24 cellular contexts compared by ENCODE assay signal in genomic region chr2:32752205-32752604, GRCh38.
DNase-seq lines count a peak whose midpoint lies in the region; ATAC-seq and TF ChIP-seq lines count a peak whose summit lies in the region.
"Had no signal": no experiment of that assay in that cellular context is flagged by ENCODE, and none has a peak within 500 bp of the region (broad histone marks: within the 10 kb centered on the region; RNA-seq: fewer than 3 reads in every experiment).

No MANE protein-coding gene starts in this region.

- H2BK5ac ChIP-seq in IMR-90 (ENCODE audit: low read depth, low read length, poor library complexity, severe bottlenecking) = peak overlapping the region; percentile 71

- no peak overlapping the region for H3K56ac ChIP-seq in IMR-90 (ENCODE audit: extremely low read depth, insufficient read depth, low read length)

- TF ChIP-seq RAD21 in IMR-90 (IDR thresholded peaks at IDR 0.05; ENCODE audit: low read length) = no peak

- no peak for TF ChIP-seq CTCF in IMR-90 (conservative IDR thresholded peaks at IDR 0.05; ENCODE audit: low read depth, low read length)
- no peak for TF ChIP-seq CTCF in cardiac fibroblast (IDR thresholded peaks at IDR 0.05; ENCODE audit: low read depth, low read length)
- no peak for TF ChIP-seq CTCF in transverse colon (IDR thresholded peaks at IDR 0.05)

- TF ChIP-seq POLR2A in IMR-90 (IDR thresholded peaks at IDR 0.05; ENCODE audit: low read depth, low read length) (no peak), transverse colon (IDR thresholded peaks at IDR 0.05) (no peak)

- peak; percentile 7 for DNase-seq in A172 (ENCODE audit: low spot score)
- peak; percentile 58 for DNase-seq in IMR-90
- peak; percentile 22 to 60 for DNase-seq in cardiac fibroblast (ENCODE audit: low read depth in 2 of 2)
- DNase-seq in memory B cell (ENCODE audit: low spot score in 2 of 2) = no peak
- no peak for DNase-seq in transverse colon
- no peak for DNase-seq in activated CD8-positive, alpha-beta memory T cell treated with anti-CD3 and anti-CD28 coated beads, Interleukin-2, amount 50 U/mL, for 4 hours
- DNase-seq in H4 (ENCODE audit: low spot score) = no peak
- DNase-seq: activated CD4-positive, alpha-beta T cell treated with anti-CD3 and anti-CD28 coated beads, Interleukin-2, amount 50 U/mL, for 48 hours; activated naive CD8-positive, alpha-beta T cell treated with anti-CD3 and anti-CD28 coated beads, Interleukin-2, amount 10 ng/mL, durations not matched to agents 7 days and 5 days; BE2C; brain microvascular endothelial cell; colonic mucosa; Kasumi-1; lower lobe of right lung; NCI-H1092 treated with DMSO at 0.1 percent for 48 hours; NCI-H187 treated with DMSO at 0.1 percent for 48 hours; NCI-H526 treated with DMSO at 0.1 percent for 48 hours; T-helper 9 cell; upper lobe of left lung had no signal

- H3K9ac ChIP-seq in IMR-90 (ENCODE audit: low read depth, low read length) = no peak overlapping the region

- H4K8ac ChIP-seq in IMR-90 (ENCODE audit: low read depth in 2 of 2, low read length in 2 of 2) = peak overlapping the region; percentile 30 to 72; a peak in 2 of 4 replicates

- no peak overlapping the region for H2AK5ac ChIP-seq in IMR-90 (ENCODE audit: low read depth, low read length)

- in situ Hi-C loops in IMR-90 (cut with MboI; ENCODE audit: low sequenced_read_pairs) (no loop called here), transverse colon (cut with MboI; ENCODE audit: low pct_ligation_motif_present in 1 of 4, low pct_unique_long_range_greater_than_20kb in 1 of 4, low sequenced_read_pairs in 3 of 4) (loop anchor here in 3 of 4 donors (25.0 kb wide), 2 partner anchors 610 to 635 kb away; no protein-coding TSS in a partner anchor)

- no peak overlapping the region for H3K4me3 Mint-ChIP-seq in memory B cell
- H3K4me3 Mint-ChIP-seq: activated naive CD8-positive, alpha-beta T cell treated with anti-CD3 and anti-CD28 coated beads, Interleukin-2, amount 10 ng/mL, durations not matched to agents 7 days and 5 days had no signal

- H2BK120ac ChIP-seq in IMR-90 (ENCODE audit: low read depth, low read length) = peak overlapping the region; percentile 40

- peaks cover 5% of the 10 kb centered on the region for H3K4me1 Mint-ChIP-seq in memory B cell

- CTCF ChIA-PET in IMR-90 (lab: Yijun Ruan, JAX) = no interaction called here

- H2BK15ac ChIP-seq in IMR-90 (ENCODE audit: low read depth, low read length) = peak overlapping the region; percentile 67; the same call in 1 of the 3 replicates

- H3K27me3 ChIP-seq in IMR-90 (ENCODE audit: control insufficient read depth, insufficient read depth, low read length) (no peaks in the 10 kb centered on the region), transverse colon (no peaks in the 10 kb centered on the region)
- H3K27me3 ChIP-seq: BE2C, brain microvascular endothelial cell, colonic mucosa, upper lobe of left lung had no signal

- peak overlapping the region; percentile 50 for H4K91ac ChIP-seq in IMR-90 (ENCODE audit: insufficient read depth, low read depth, low read length)

- peaks cover 31% of the 10 kb centered on the region for H3K36me3 Mint-ChIP-seq in memory B cell

- H2AK9ac ChIP-seq in IMR-90 (replicated peaks; ENCODE audit: low read depth, low read length, poor library complexity) = no peak overlapping the region

- H3K23ac ChIP-seq in IMR-90 (ENCODE audit: low read depth, low read length) = no peak overlapping the region

- H3K9me3 Mint-ChIP-seq in memory B cell = peaks cover 1% of the 10 kb centered on the region
- H3K9me3 Mint-ChIP-seq: activated naive CD8-positive, alpha-beta T cell treated with anti-CD3 and anti-CD28 coated beads, Interleukin-2, amount 10 ng/mL, durations not matched to agents 7 days and 5 days had no signal

- H3K4me1 ChIP-seq in IMR-90 (ENCODE audit: control insufficient read depth, insufficient read depth, low read length) (peaks cover 19% of the 10 kb centered on the region), transverse colon (no peaks in the 10 kb centered on the region)
- H3K4me1 ChIP-seq: colonic mucosa, prostate gland had no signal

- peak overlapping the region; percentile 20; the same call in 1 of the 2 replicates for H2BK20ac ChIP-seq in IMR-90 (ENCODE audit: low read depth, low read length)

- H3K27ac ChIP-seq in IMR-90 (ENCODE audit: insufficient read depth, low read length) = no peak overlapping the region
- no peak overlapping the region for H3K27ac ChIP-seq in transverse colon
- H3K27ac ChIP-seq: A549, brain microvascular endothelial cell, colonic mucosa, lower lobe of right lung, prostate gland, skin epidermis, upper lobe of left lung had no signal

- dilution Hi-C loops in IMR-90 (cut with HindIII; ENCODE audit: low sequenced_read_pairs, unreplicated experiment) = no loop called here

- H3K36me3 ChIP-seq in IMR-90 (ENCODE audit: control insufficient read depth, insufficient read depth, low read length) = no peaks in the 10 kb centered on the region
- H3K36me3 ChIP-seq in transverse colon = no peaks in the 10 kb centered on the region
- H3K36me3 ChIP-seq: BE2C, brain microvascular endothelial cell, colonic mucosa, lower lobe of right lung, prostate gland, upper lobe of left lung had no signal

- H3K4me3 ChIP-seq in IMR-90 (ENCODE audit: insufficient read depth, low read depth, low read length) (no peak overlapping the region), cardiac fibroblast (replicated peaks in 1 of 2; ENCODE audit: low read depth in 2 of 2, low read length in 2 of 2) (no peak overlapping the region), transverse colon (no peak overlapping the region)
- H3K4me3 ChIP-seq: A549, colonic mucosa, lower lobe of right lung, prostate gland, skin epidermis, upper lobe of left lung had no signal

- H3K27ac Mint-ChIP-seq in memory B cell = peak overlapping the region; percentile 35
- H3K27ac Mint-ChIP-seq: activated naive CD8-positive, alpha-beta T cell treated with anti-CD3 and anti-CD28 coated beads, Interleukin-2, amount 10 ng/mL, durations not matched to agents 7 days and 5 days had no signal

- peaks cover 12% of the 10 kb centered on the region for H3K9me1 ChIP-seq in IMR-90 (ENCODE audit: insufficient read depth, low read length)

- peak overlapping the region; percentile 39; the same call in 1 of the 2 replicates for H3K18ac ChIP-seq in IMR-90 (ENCODE audit: low read depth, low read length)

- no peak overlapping the region for H2AFZ ChIP-seq in IMR-90 (replicated peaks; ENCODE audit: low read length, poor library complexity)

- POLR2A ChIA-PET in IMR-90 (lab: Charles Lee; ENCODE audit: unreplicated experiment) = no interaction called here

- no peaks in the 10 kb centered on the region for H3K9me3 ChIP-seq in IMR-90 (ENCODE audit: control insufficient read depth, insufficient read depth, low read length)
- H3K9me3 ChIP-seq in transverse colon = no peaks in the 10 kb centered on the region
- H3K9me3 ChIP-seq: A549, BE2C, colonic mucosa, lower lobe of right lung, prostate gland, upper lobe of left lung had no signal

- no peaks in the 10 kb centered on the region for H4K20me1 ChIP-seq in IMR-90 (ENCODE audit: insufficient read depth, low read length)

- WGBS in IMR-90 (ENCODE audit: extremely low coverage in 2 of 2, insufficient read length in 1 of 2), 2 experiments = no CpG with 5 or more reads among the region's 2 CpGs
- 39 to 64% methylated on average over 2 of the region's 2 CpGs for WGBS in transverse colon (ENCODE audit: low coverage in 1 of 2), 2 donors

- no peak for TF ChIP-seq EP300 in transverse colon (IDR thresholded peaks at IDR 0.05; ENCODE audit: low read depth)

- H3K4me2 ChIP-seq in IMR-90 (ENCODE audit: low read depth, low read length) = peak overlapping the region; percentile 24; the same call in 1 of the 2 replicates
- H3K4me2 ChIP-seq: A549 had no signal

- no TSS peak for BruUV-seq in IMR-90 (replicated peaks; lab: Mats Ljungman, UMichigan)

- H3K4ac ChIP-seq in IMR-90 (ENCODE audit: low read depth, low read length) = peak overlapping the region; percentile 52

- ATAC-seq in IMR-90 (ENCODE audit: low read depth) (peak; percentile 50), memory B cell (ENCODE audit: low read depth) (no peak), GM21619 (IDR thresholded peaks at IDR 0.05; ENCODE audit: unreplicated experiment) (no peak)
- ATAC-seq: A549, esophagus mucosa, lower lobe of right lung had no signal

- H4K5ac ChIP-seq in IMR-90 (ENCODE audit: low read depth, low read length) = no peak overlapping the region; the same call in 1 of the 2 replicates

- no peaks in the 10 kb centered on the region for H3K27me3 Mint-ChIP-seq in memory B cell
- H3K27me3 Mint-ChIP-seq: activated naive CD8-positive, alpha-beta T cell treated with anti-CD3 and anti-CD28 coated beads, Interleukin-2, amount 10 ng/mL, durations not matched to agents 7 days and 5 days had no signal

- intact Hi-C loops in IMR-90 (cut with micrococcal nuclease) = no loop called here
- intact Hi-C loops in transverse colon (cut with DNase I; ENCODE audit: low total_unique reads) = no loop called here

- peaks cover 2 to 15% of the 10 kb centered on the region in 2 experiments; a peak in 3 of 4 replicates for H3K79me1 ChIP-seq in IMR-90 (ENCODE audit: low read depth in 1 of 2, low read length in 2 of 2)

- no peak overlapping the region for H3K14ac ChIP-seq in IMR-90 (replicated peaks; ENCODE audit: low read depth, low read length)

TF ChIP-seq in IMR-90, 13 proteins besides CTCF, POLR2A, EP300 and RAD21 (continues in another document):
- TF ChIP-seq, protein P1, sequence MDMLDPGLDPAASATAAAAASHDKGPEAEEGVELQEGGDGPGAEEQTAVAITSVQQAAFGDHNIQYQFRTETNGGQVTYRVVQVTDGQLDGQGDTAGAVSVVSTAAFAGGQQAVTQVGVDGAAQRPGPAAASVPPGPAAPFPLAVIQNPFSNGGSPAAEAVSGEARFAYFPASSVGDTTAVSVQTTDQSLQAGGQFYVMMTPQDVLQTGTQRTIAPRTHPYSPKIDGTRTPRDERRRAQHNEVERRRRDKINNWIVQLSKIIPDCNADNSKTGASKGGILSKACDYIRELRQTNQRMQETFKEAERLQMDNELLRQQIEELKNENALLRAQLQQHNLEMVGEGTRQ (IDR thresholded peaks at IDR 0.05; ENCODE audit: low read depth, low read length) = no peak
- no peak for TF ChIP-seq MXI1 (IDR thresholded peaks at IDR 0.05; ENCODE audit: borderline replicate concordance, low read depth, low read length)
- TF ChIP-seq SMC3 (IDR thresholded peaks at IDR 0.05; ENCODE audit: low read depth, low read length) = no peak
- TF ChIP-seq MAFK (IDR thresholded peaks at IDR 0.05; ENCODE audit: low read depth, low read length) = no peak
- no peak for TF ChIP-seq RCOR1 (IDR thresholded peaks at IDR 0.05; ENCODE audit: insufficient replicate concordance, low read length)
- no peak for TF ChIP-seq CHD1 (IDR thresholded peaks at IDR 0.05; ENCODE audit: low read depth, low read length)
- no peak for TF ChIP-seq NFE2L2 (IDR thresholded peaks at IDR 0.05; ENCODE audit: low read depth, low read length)
- no peak for TF ChIP-seq MAZ (IDR thresholded peaks at IDR 0.05; ENCODE audit: borderline replicate concordance, low read depth, low read length)
- TF ChIP-seq FOS (IDR thresholded peaks at IDR 0.05; ENCODE audit: low read depth, low read length) = no peak

Comparison
In these comparisons a context has a peak if more than half of its experiments do, and no peak if none do; other contexts are left out.
1. DNase-seq: peak in A172 (single experiment), IMR-90 (single experiment) and cardiac fibroblast (2 of 2); none in memory B cell (0 of 2), transverse colon (single experiment), activated CD8-positive, alpha-beta memory T cell treated with anti-CD3 and anti-CD28 coated beads, Interleukin-2, amount 50 U/mL, for 4 hours (single experiment) and H4 (single experiment).